ENCODE assay signal across 9 cellular contexts in the genomic region with DNA sequence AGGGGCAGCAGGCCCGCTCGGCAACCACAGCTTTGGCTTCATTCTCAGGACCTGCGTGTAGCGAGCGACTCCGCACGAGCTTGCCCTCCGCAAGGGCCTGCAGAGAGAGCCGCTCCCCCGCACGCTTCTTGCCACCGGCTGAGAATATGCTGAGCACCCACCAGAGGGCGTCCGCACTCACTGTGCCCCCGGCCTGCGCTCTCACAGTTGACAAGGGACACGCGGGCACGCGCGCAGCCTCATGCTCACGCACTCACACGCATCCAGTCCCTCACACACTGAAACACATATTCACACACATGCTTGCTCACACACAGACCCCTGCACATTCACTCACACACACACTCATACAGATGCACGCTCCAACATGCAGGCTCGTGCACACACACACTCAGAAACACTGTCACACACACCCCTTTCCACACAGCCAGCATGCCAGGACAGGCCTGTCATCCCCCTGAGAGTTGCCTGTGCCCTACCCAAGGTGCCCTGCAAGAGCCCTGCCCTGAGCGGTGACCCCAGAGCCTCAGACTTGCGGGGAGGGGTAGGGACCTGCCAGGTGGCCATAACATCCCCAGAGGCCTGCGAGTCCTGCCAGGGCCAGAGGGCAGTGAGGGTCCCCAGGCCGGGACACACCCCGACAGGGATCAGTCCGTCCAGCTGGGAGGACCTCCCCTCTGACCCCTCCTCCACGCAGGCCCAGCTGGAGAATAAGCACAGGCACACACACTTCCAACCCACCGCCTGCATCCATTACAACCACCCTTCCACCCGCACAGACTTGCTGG.
DNase-seq lines count a peak whose midpoint lies in the region; FAIRE-seq and TF ChIP-seq lines count a peak whose summit lies in the region.
"Had no signal": no experiment of that assay in that cellular context is flagged by ENCODE, and none has a peak within 500 bp of the region (broad histone marks: within the 10 kb centered on the region; RNA-seq: fewer than 3 reads in every experiment).

No MANE protein-coding gene starts in this region.

- H2AK5ac ChIP-seq in H1 (ENCODE audit: low read depth, low read length), result no peak overlapping the region

- no peaks in the 10 kb centered on the region for H3K9me3 ChIP-seq in H1 (ENCODE audit: insufficient read depth in 2 of 2, low read depth in 1 of 2, low read length in 1 of 2)

- no peak overlapping the region for H3K27ac ChIP-seq in H1 (ENCODE audit: low read depth, low read length)
- no peak overlapping the region for H3K27ac ChIP-seq in substantia nigra (ENCODE audit: low read depth, low read length, poor library complexity, severe bottlenecking)

- H3K36me3 ChIP-seq in H1 (ENCODE audit: control insufficient read depth in 2 of 4, insufficient read depth in 4 of 4, low read length in 3 of 4), result no peaks in the 10 kb centered on the region

- H3K27me3 ChIP-seq in H1 (replicated peaks in 1 of 4; ENCODE audit: control insufficient read depth in 3 of 4, extremely low read depth in 1 of 4, insufficient read depth in 3 of 4, low read length in 3 of 4), result peaks cover 0 to 14% (median 7%) of the 10 kb centered on the region in 4 experiments; a peak in 5 of 7 replicates

- CTCF ChIA-PET in H1 (lab: Charles Lee; ENCODE audit: partially characterized antibody), result interaction anchor here (0.6 to 5.1 kb wide), 41 partner anchors 10 to 347 kb away, joined by 3 to 150 read pairs (median 4); partner anchors contain the start of gene SPO11

- TF ChIP-seq RAD21 in H1 (IDR thresholded peaks at IDR 0.05 in 1 of 2, conservative IDR thresholded peaks at IDR 0.05 in 1 of 2; ENCODE audit: low read depth in 2 of 2, low read length in 2 of 2), result peak; percentile 89

- no peak overlapping the region for H3K23ac ChIP-seq in H1 (ENCODE audit: insufficient read length)

- H4K8ac ChIP-seq in H1 (ENCODE audit: extremely low read depth, insufficient read depth, low read length), result peak overlapping the region; percentile 39

- peaks cover 6% of the 10 kb centered on the region; the same call in 1 of the 2 replicates for H3K23me2 ChIP-seq in H1 (ENCODE audit: low read depth, low read length)

- H3K4me2 ChIP-seq in H1 (ENCODE audit: insufficient read depth in 1 of 2, low read depth in 2 of 2, low read length in 2 of 2), result peak overlapping the region in 1 of 2 experiments; percentile 62; a peak in 3 of 4 replicates

- peak overlapping the region; percentile 82 for H4K91ac ChIP-seq in H1 (replicated peaks; ENCODE audit: insufficient read length, low read length)

- peak overlapping the region; percentile 40; the same call in 1 of the 2 replicates for H2BK5ac ChIP-seq in H1 (ENCODE audit: low read depth, low read length)

- H2AFZ ChIP-seq in H1 (ENCODE audit: low read length), result peak overlapping the region; percentile 19; the same call in 1 of the 2 replicates

- H3K56ac ChIP-seq in H1 (replicated peaks; ENCODE audit: insufficient read length, low read depth, low read length), result no peak overlapping the region

- no peaks in the 10 kb centered on the region for H3K79me1 ChIP-seq in H1 (ENCODE audit: low read depth, low read length)

- no peak overlapping the region for H3K9ac ChIP-seq in H1 (replicated peaks in 1 of 4; ENCODE audit: extremely low read depth in 1 of 4, low read depth in 3 of 4, low read length in 3 of 4)

- H2BK15ac ChIP-seq in H1 (ENCODE audit: low read length), result peak overlapping the region; percentile 92

- H2BK12ac ChIP-seq in H1 (ENCODE audit: low read depth, low read length), result peak overlapping the region; percentile 93; the same call in 1 of the 2 replicates

- WGBS in H1 (ENCODE audit: extremely low coverage in 1 of 2, insufficient coverage in 1 of 2, insufficient read length in 1 of 2, insufficient replicate concordance in 2 of 2, low coverage in 1 of 2, low lambda C conversion rate in 2 of 2, missing lambda C conversion rate in 1 of 2), 2 experiments, result 39% methylated on average over 30 of the region's 34 CpGs; no CpG with 5 or more reads in 1 of the 2 experiments

- H3K4ac ChIP-seq in H1 (replicated peaks; ENCODE audit: insufficient read length, low read depth, low read length), result peak overlapping the region; percentile 91

- peaks cover 0 to 4% of the 10 kb centered on the region in 2 experiments for H4K20me1 ChIP-seq in H1 (replicated peaks in 1 of 2; ENCODE audit: control insufficient read depth in 1 of 2, insufficient read depth in 2 of 2, low read length in 2 of 2)

- TF ChIP-seq POLR2A in H54 (IDR thresholded peaks at IDR 0.05; ENCODE audit: low read depth, low read length) (no peak), H1 (IDR thresholded peaks at IDR 0.05; ENCODE audit: control extremely low read depth in 1 of 2, low read depth in 2 of 2, low read length in 2 of 2) (no peak)

- FAIRE-seq in H54 (lab: Jason Lieb, UNC) (no peak), H1 (lab: Jason Lieb, UNC) (no peak)
- FAIRE-seq: TTC549 had no signal

- peak overlapping the region; percentile 66; the same call in 1 of the 2 replicates for H3K18ac ChIP-seq in H1 (ENCODE audit: extremely low read depth, low read length)

- no peaks in the 10 kb centered on the region for H3K79me2 ChIP-seq in H1 (ENCODE audit: control insufficient read depth in 1 of 2, insufficient read depth in 2 of 2, low read length in 2 of 2)

- peak overlapping the region in 1 of 4 experiments; percentile 39; a peak in 2 of 8 replicates for H3K4me3 ChIP-seq in H1 (ENCODE audit: extremely low read depth in 1 of 4, insufficient read depth in 2 of 4, low read depth in 3 of 4, low read length in 4 of 4)

- peak; percentile 89 to 96 (median 94) for TF ChIP-seq CTCF in H1 (IDR thresholded peaks at IDR 0.05; ENCODE audit: control extremely low read depth in 1 of 3, insufficient read depth in 1 of 3, low read depth in 1 of 3, low read length in 3 of 3)

- H2BK120ac ChIP-seq in H1 (replicated peaks; ENCODE audit: low read depth, low read length), result no peak overlapping the region

- POLR2A ChIA-PET in H1 (lab: Charles Lee; ENCODE audit: partially characterized antibody), result interaction anchor here (0.6 to 0.9 kb wide), 2 partner anchors 17 to 27 kb away, joined by 3 read pairs; no protein-coding TSS in a partner anchor

- peaks cover 0 to 6% (median 4%) of the 10 kb centered on the region in 4 experiments; a peak in 4 of 7 replicates for H3K4me1 ChIP-seq in H1 (replicated peaks in 1 of 4; ENCODE audit: control insufficient read depth in 3 of 4, insufficient read depth in 4 of 4, low read length in 3 of 4)

- no peak overlapping the region for H3K14ac ChIP-seq in H1 (ENCODE audit: insufficient read length)

- H2BK20ac ChIP-seq in H1 (ENCODE audit: low read length), result no peak overlapping the region

- no peak for TF ChIP-seq EP300 in H1 (IDR thresholded peaks at IDR 0.05; ENCODE audit: borderline replicate concordance in 1 of 2, low read depth in 2 of 2, low read length in 2 of 2)

- no peak overlapping the region for H4K5ac ChIP-seq in H1 (ENCODE audit: insufficient read length, low read depth, low read length)

- peak; percentile 49 for DNase-seq in COR-L47 (lab: John Stamatoyannopoulos, UW)
- peak; percentile 62 for DNase-seq in H54 (ENCODE audit: insufficient read length, low spot score)
- peak; percentile 60 for DNase-seq in NCI-H460 (ENCODE audit: extremely low read depth, low read depth)
- DNase-seq in activated CD4-positive, alpha-beta T cell treated with anti-CD3 and anti-CD28 coated beads, Interleukin-2, amount 50 U/mL, for 4 hours, result peak; percentile 16 to 32
- peak; percentile 61 to 89 for DNase-seq in H1 (ENCODE audit: low read depth in 1 of 2, low spot score in 2 of 2)
- DNase-seq in midbrain (lab: John Stamatoyannopoulos, UW), result peak; percentile 76
- DNase-seq in substantia nigra (lab: John Stamatoyannopoulos, UW), result peak in 46 of 49 donors; percentile 11 to 87 (median 69)
- no peak for DNase-seq in NCI-H128 (lab: John Stamatoyannopoulos, UW; ENCODE audit: unreplicated experiment)

TF ChIP-seq in H1, 55 proteins besides CTCF, POLR2A, EP300 and RAD21 (continues in another document):
- no peak for TF ChIP-seq JUND (IDR thresholded peaks at IDR 0.05; ENCODE audit: low read length)
